11 cellular contexts compared by ENCODE assay signal in genomic region chr1:16675118-16675510, GRCh38. TPM values are rescaled to one million over a fixed set of nuclear protein-coding genes. Genes with fewer than 3 reads are reported as not detected.
DNase-seq lines count a peak whose midpoint lies in the region; ATAC-seq, FAIRE-seq and TF ChIP-seq lines count a peak whose summit lies in the region.
"Not testable (repeated sequence)": the region's sequence is repeated elsewhere in the genome, so short reads cannot be mapped to it uniquely, and the experiment has no call there.
"Had no signal": no experiment of that assay in that cellular context is flagged by ENCODE, and none has a peak within 500 bp of the region (broad histone marks: within the 10 kb centered on the region; RNA-seq: fewer than 3 reads in every experiment).

No MANE protein-coding gene starts in this region.

- intact Hi-C loops in K562 (cut with micrococcal nuclease), result not testable (repeated sequence)

- H4K20me1 ChIP-seq in DOHH2 (ENCODE audit: control insufficient read depth, insufficient read depth, low read depth, low read length); K562 (replicated peaks; ENCODE audit: control insufficient read depth, insufficient read depth, low read length): not testable (repeated sequence)

- not testable (repeated sequence) for H3K27me3 ChIP-seq in DOHH2 (ENCODE audit: control insufficient read depth, low read length); K562 (ENCODE audit: control insufficient read depth in 2 of 2, insufficient read depth in 2 of 2, low read length in 2 of 2); cardiac muscle cell

- not testable (repeated sequence) for TF ChIP-seq CTCF in DOHH2 (IDR thresholded peaks at IDR 0.05; ENCODE audit: low read depth, low read length, poor library complexity, severe bottlenecking); K562 (IDR thresholded peaks at IDR 0.05 in 2 of 3, conservative IDR thresholded peaks at IDR 0.05 in 1 of 3; ENCODE audit: insufficient read depth in 2 of 3, low read depth in 1 of 3, low read length in 3 of 3); cardiac muscle cell (IDR thresholded peaks at IDR 0.05; ENCODE audit: low read depth, low read length); progenitor cell of endocrine pancreas (IDR thresholded peaks at IDR 0.05; ENCODE audit: unreplicated experiment)

- not testable (repeated sequence) for ATAC-seq in K562
- peak; percentile 82 for ATAC-seq in memory B cell (ENCODE audit: low read depth)
- peak; percentile 68 to 72 for ATAC-seq in stimulated activated naive B cell treated with anti-CD40 and anti-IgM and Interleukin-4, amounts not matched to agents 10 μg/mL and 1 μg/mL and 100 μg/mL, for 72 hours (replicated peaks)

- not testable (repeated sequence) for TF ChIP-seq RAD21 in K562 (CRISPR knock-in tag; conservative IDR thresholded peaks at IDR 0.05 in 1 of 2, IDR thresholded peaks at IDR 0.05 in 1 of 2)

- H3K79me2 ChIP-seq in DOHH2 (ENCODE audit: control insufficient read depth, low read length); K562 (ENCODE audit: control insufficient read depth, insufficient read depth, low read length): not testable (repeated sequence)

- not testable (repeated sequence) for H3K27me3 Mint-ChIP-seq in memory B cell
- peaks cover 12% of the 10 kb centered on the region for H3K27me3 Mint-ChIP-seq in progenitor cell of endocrine pancreas
- H3K27me3 Mint-ChIP-seq in stimulated activated naive B cell treated with anti-CD40 and anti-IgM and Interleukin-4, amounts not matched to agents 10 μg/mL and 1 μg/mL and 100 μg/mL, for 72 hours, result peaks cover 9 to 11% of the 10 kb centered on the region in 2 donors

- not testable (repeated sequence) for H3K9me3 ChIP-seq in DOHH2 (ENCODE audit: control insufficient read depth, insufficient read depth, low read length); K562 (replicated peaks; ENCODE audit: control insufficient read depth, insufficient read depth, low read depth, low read length); cardiac muscle cell (ENCODE audit: low read depth)

- H3K4me1 ChIP-seq in DOHH2 (ENCODE audit: control insufficient read depth, low read length), result peaks cover 34% of the 10 kb centered on the region
- peaks cover 0 to 12% of the 10 kb centered on the region in 2 experiments; a peak in 3 of 5 replicates for H3K4me1 ChIP-seq in K562 (replicated peaks in 1 of 2; ENCODE audit: control insufficient read depth in 2 of 2, insufficient read depth in 2 of 2, low read length in 2 of 2)
- not testable (repeated sequence) for H3K4me1 ChIP-seq in cardiac muscle cell (ENCODE audit: low read depth)

- H3K4me2 ChIP-seq in DOHH2 (ENCODE audit: low read length), result peak overlapping the region; percentile 56
- H3K4me2 ChIP-seq in K562 (ENCODE audit: insufficient read depth, low read length), result 0 out of 2 replicates have a peak overlapping the region, but pooled peaks have one; percentile 37

- H3K4me3 Mint-ChIP-seq in memory B cell; progenitor cell of endocrine pancreas (ENCODE audit: low read depth); stimulated activated naive B cell treated with anti-CD40 and anti-IgM and Interleukin-4, amounts not matched to agents 10 μg/mL and 1 μg/mL and 100 μg/mL, for 72 hours: not testable (repeated sequence)

- POLR2A ChIA-PET in K562 (lab: Yijun Ruan, JAX), result not testable (repeated sequence)

- CTCF ChIA-PET in K562 (lab: Yijun Ruan, JAX; ENCODE audit: low intra/inter-chr PET ratio), result not testable (repeated sequence)

- no CpG with 5 or more reads among the region's 2 CpGs for WGBS in K562 (ENCODE audit: insufficient coverage, low coverage, missing lambda C conversion rate)

- not testable (repeated sequence) for TF ChIP-seq POLR2A in K562 (conservative IDR thresholded peaks at IDR 0.05)

- H3K36me3 Mint-ChIP-seq in memory B cell; progenitor cell of endocrine pancreas (ENCODE audit: insufficient read depth); stimulated activated naive B cell treated with anti-CD40 and anti-IgM and Interleukin-4, amounts not matched to agents 10 μg/mL and 1 μg/mL and 100 μg/mL, for 72 hours: not testable (repeated sequence)

- H3F3A ChIP-seq in DOHH2 (ENCODE audit: control insufficient read depth, insufficient read depth), result not testable (repeated sequence)

- H2AFZ ChIP-seq in K562 (ENCODE audit: low read depth, low read length), result not testable (repeated sequence)

- TF ChIP-seq EP300 in K562 (IDR thresholded peaks at IDR 0.05; ENCODE audit: low read length), result not testable (repeated sequence)

- DNase-seq in K562 (ENCODE audit: extremely low read depth in 1 of 4, low spot score in 3 of 4); cardiac muscle cell (ENCODE audit: low read depth in 1 of 2, low spot score in 1 of 2); memory B cell (ENCODE audit: low spot score in 2 of 2); progenitor cell of endocrine pancreas (ENCODE audit: low spot score, unreplicated experiment); stimulated activated naive B cell treated with anti-CD40 and anti-IgM and Interleukin-4, amounts not matched to agents 10 μg/mL and 1 μg/mL and 100 μg/mL, for 72 hours: not testable (repeated sequence)

- not testable (repeated sequence) for H3K9me2 ChIP-seq in DOHH2 (replicated peaks; ENCODE audit: control insufficient read depth, low read length)

- peaks cover 15% of the 10 kb centered on the region for H3K4me1 Mint-ChIP-seq in memory B cell
- not testable (repeated sequence) for H3K4me1 Mint-ChIP-seq in progenitor cell of endocrine pancreas (ENCODE audit: low read depth)
- peaks cover 10 to 33% of the 10 kb centered on the region in 2 donors for H3K4me1 Mint-ChIP-seq in stimulated activated naive B cell treated with anti-CD40 and anti-IgM and Interleukin-4, amounts not matched to agents 10 μg/mL and 1 μg/mL and 100 μg/mL, for 72 hours

- H3K27ac Mint-ChIP-seq in memory B cell (peak overlapping the region; percentile 80), progenitor cell of endocrine pancreas (peak overlapping the region; percentile 90)
- H3K27ac Mint-ChIP-seq in stimulated activated naive B cell treated with anti-CD40 and anti-IgM and Interleukin-4, amounts not matched to agents 10 μg/mL and 1 μg/mL and 100 μg/mL, for 72 hours, result peak overlapping the region; percentile 70

- H3K9me3 Mint-ChIP-seq in memory B cell; progenitor cell of endocrine pancreas (ENCODE audit: low read depth); stimulated activated naive B cell treated with anti-CD40 and anti-IgM and Interleukin-4, amounts not matched to agents 10 μg/mL and 1 μg/mL and 100 μg/mL, for 72 hours: not testable (repeated sequence)

- in situ Hi-C loops in K562 (cut with MboI), result loop anchor here (5.0 kb wide), 1 partner anchor 52 kb away; no protein-coding TSS in a partner anchor

- not testable (repeated sequence) for H3K36me3 ChIP-seq in DOHH2 (ENCODE audit: control insufficient read depth, low read length); K562 (ENCODE audit: control insufficient read depth, insufficient read depth, low read length); cardiac muscle cell

- H3K4me3 ChIP-seq in DOHH2 (ENCODE audit: low read length); K562; cardiac muscle cell: not testable (repeated sequence)

- FAIRE-seq in K562 (lab: Jason Lieb, UNC), result not testable (repeated sequence)

- BruUV-seq in K562 (replicated peaks; lab: Mats Ljungman, UMichigan), result not testable (repeated sequence)

- peak overlapping the region; percentile 70 for H3K27ac ChIP-seq in DOHH2 (ENCODE audit: low read depth, low read length)
- H3K27ac ChIP-seq in K562 (ENCODE audit: extremely low read depth, low read depth, low read length), result 0 out of 3 replicates have a peak overlapping the region, but pooled peaks have one; percentile 61
- peak overlapping the region; percentile 94 for H3K27ac ChIP-seq in cardiac muscle cell

- not testable (repeated sequence) for H3K9me1 ChIP-seq in K562 (ENCODE audit: control insufficient read depth, insufficient read depth, low read length)

- H3K9ac ChIP-seq in K562 (ENCODE audit: insufficient read depth in 1 of 2, low read depth in 2 of 2, low read length in 2 of 2), result not testable (repeated sequence)

TF ChIP-seq in K562, 482 proteins besides CTCF, POLR2A, EP300 and RAD21:
- TF ChIP-seq NRF1 (conservative IDR thresholded peaks at IDR 0.05 in 1 of 2, IDR thresholded peaks at IDR 0.05 in 1 of 2) (peak in 1 of 2 experiments; percentile 35; a peak in 1 of 4 replicates), KDM1A (IDR thresholded peaks at IDR 0.05) (0 out of 4 replicates have a peak, but pooled peaks of 1 of the 2 experiments have one; percentile 5)

RNA-seq across cellular contexts. Expression of gene RNU1-3, which starts 8.4 kb away (rescaled TPM):
- under 0.01 TPM in 2 replicates for total RNA-seq in K562 (2011; cell fraction: chromatin; rRNA removed; ENCODE audit: low replicate concordance)
- total RNA-seq in K562 (2011; cell fraction: nucleolus; rRNA removed), result under 0.01 and 21,200 TPM in 2 replicates
- total RNA-seq in K562 (2011; cell fraction: nucleoplasm; rRNA removed), result under 0.01 and 24,158 TPM in 2 replicates
- total RNA-seq in K562 (2014; rRNA removed) (under 0.01 TPM in 2 replicates), K562 (2014; rRNA removed; fragmentation: Illumina TruSeq; extraction: Trizol) (28,565 and 32,823 TPM in 2 replicates), K562 (2015; rRNA removed; fragmentation: Illumina TruSeq; extraction: Trizol) (20,456 and 27,045 TPM in 2 replicates), K562 (2021) (2,231 and 2,538 TPM in 2 replicates), cardiac muscle cell (under 0.01 TPM in 2 replicates), progenitor cell of endocrine pancreas (3,923 and 3,957 TPM in 2 replicates)
- polyA plus RNA-seq in K562 (2011; rRNA removed) (83.9 TPM in 1 of 2 replicates, not detected in the other), K562 (2014; fragmentation: Illumina TruSeq; extraction: Trizol) (not detected in 2 replicates), K562 (2014; fragmentation: Nextera tagmentation; extraction: Ambion mirVana) (1 to 10 TPM in 1 of 2 experiments, not detected in 1; 3.0 TPM), K562 (2014; rRNA removed) (not detected in 2 replicates), cardiac muscle cell (3.8 TPM in 1 of 2 replicates, not detected in the other)
- under 0.01 TPM in 1 of 2 replicates, not detected in the other for polyA plus RNA-seq in K562 (2011; cell fraction: cytosol; rRNA removed)
- under 0.01 and 1,424 TPM in 2 replicates for polyA plus RNA-seq in K562 (2011; cell fraction: nucleus; rRNA removed)
- 25.1 TPM in 1 of 2 replicates, not detected in the other for polyA plus RNA-seq in K562 (2012)
- 10,756 and 20,531 TPM in 2 replicates for polyA minus RNA-seq in K562 (2011; rRNA and poly(A)+ RNA removed)
- polyA minus RNA-seq in K562 (2011; cell fraction: cytosol; rRNA and poly(A)+ RNA removed), result 58,964 and 66,171 TPM in 2 replicates
- 66,769 and 85,880 TPM in 2 replicates for polyA minus RNA-seq in K562 (2011; cell fraction: nucleus; rRNA and poly(A)+ RNA removed)
- total RNA-seq: G401, GM23338, H4 had no signal
- polyA plus RNA-seq: CD14-positive monocyte; CD8-positive, alpha-beta memory T cell; GM23338 had no signal
